ENCODE assay signal across 18 cellular contexts in the genomic region with DNA sequence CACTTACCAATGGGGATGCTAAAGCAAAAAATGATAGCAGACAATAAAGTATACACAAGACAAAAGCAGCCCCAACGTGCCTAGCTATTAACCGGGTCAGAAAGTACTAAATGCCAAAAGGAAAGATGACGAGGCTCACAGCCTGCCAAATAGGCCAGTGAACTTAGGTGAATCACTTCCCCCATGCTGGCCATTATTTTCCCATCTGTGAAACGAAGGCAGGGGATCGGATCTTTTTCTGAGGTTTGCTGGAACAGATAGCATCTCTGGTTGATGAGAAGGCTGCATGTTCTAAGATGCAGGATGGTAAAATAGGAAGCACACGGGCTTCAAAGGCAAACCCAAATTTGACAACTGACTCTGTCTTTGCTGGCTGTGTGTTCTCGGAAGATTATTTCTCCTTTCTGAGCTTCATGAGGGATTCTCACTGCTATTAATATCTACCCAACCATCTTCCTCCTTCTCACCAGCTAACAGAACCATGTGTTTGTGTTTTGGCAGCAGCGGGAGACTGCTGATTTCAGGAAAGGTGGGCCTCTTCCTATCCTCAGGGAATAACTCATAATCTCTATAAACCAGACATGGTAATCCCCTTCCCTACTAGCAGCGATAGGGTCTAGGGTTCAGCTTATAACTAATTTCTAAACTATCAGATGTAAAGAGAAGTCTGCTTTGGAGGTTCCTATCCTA.
DNase-seq lines count a peak whose midpoint lies in the region; ATAC-seq and TF ChIP-seq lines count a peak whose summit lies in the region.
"Had no signal": no experiment of that assay in that cellular context is flagged by ENCODE, and none has a peak within 500 bp of the region (broad histone marks: within the 10 kb centered on the region; RNA-seq: fewer than 3 reads in every experiment).

No MANE protein-coding gene starts in this region.

- no peak for TF ChIP-seq CTCF in GM13976 (IDR thresholded peaks at IDR 0.05; ENCODE audit: borderline replicate concordance, control extremely low read depth, extremely low read depth, insufficient read depth, missing control alignments)

- DNase-seq in ACHN: peak; percentile 22
- DNase-seq in HT1080 (ENCODE audit: low read depth): peak; percentile 45
- DNase-seq in dermis blood vessel endothelial cell: peak; percentile 9
- no peak for DNase-seq in left lobe of liver (ENCODE audit: low spot score)
- DNase-seq in GM13976 (ENCODE audit: low spot score): no peak
- no peak for DNase-seq in NCI-H2107 treated with DMSO at 0.1 percent for 48 hours (lab: John Stamatoyannopoulos, UW; ENCODE audit: unreplicated experiment)
- no peak for DNase-seq in stimulated activated naive CD4-positive, alpha-beta T cell (lab: John Stamatoyannopoulos, UW)
- DNase-seq: activated CD8-positive, alpha-beta memory T cell treated with anti-CD3 and anti-CD28 coated beads for 24 hours; activated naive CD8-positive, alpha-beta T cell treated with anti-CD3 and anti-CD28 coated beads for 36 hours; CD8-positive, alpha-beta memory T cell; DMS79 treated with DMSO at 0.1 percent for 48 hours; Karpas-422; posterior cingulate gyrus had no signal

- peak; percentile 57 for ATAC-seq in left lobe of liver
- no peak for ATAC-seq in HG03097 (IDR thresholded peaks at IDR 0.05; ENCODE audit: low FRiP score, unreplicated experiment)
- ATAC-seq: A549; HCT116; stimulated activated effector memory CD8-positive, alpha-beta T cell treated with anti-CD3 and anti-CD28 coated beads, Interleukin-12 subunit alpha, Interleukin-12 subunit beta, amount 100 ng/mL, for 72 hours; WTC11 had no signal

- in situ Hi-C loops in ACHN (cut with HindIII; ENCODE audit: low pct_ligation_motif_present, low pct_unique_long_range_greater_than_20kb, low sequenced_read_pairs): no loop called here
- in situ Hi-C loops in GM13976 (cut with MboI; ENCODE audit: low sequenced_read_pairs, unreplicated experiment): no loop called here

Comparison
In these comparisons a context has a peak if more than half of its experiments do, and no peak if none do; other contexts are left out.
1. DNase-seq: peak in ACHN (single experiment), HT1080 (single experiment) and dermis blood vessel endothelial cell (single experiment); none in left lobe of liver (single experiment), GM13976 (single experiment), NCI-H2107 treated with DMSO at 0.1 percent for 48 hours (single experiment) and stimulated activated naive CD4-positive, alpha-beta T cell (0 of 6).